ENCODE assay signal across 12 cellular contexts in the genomic region with DNA sequence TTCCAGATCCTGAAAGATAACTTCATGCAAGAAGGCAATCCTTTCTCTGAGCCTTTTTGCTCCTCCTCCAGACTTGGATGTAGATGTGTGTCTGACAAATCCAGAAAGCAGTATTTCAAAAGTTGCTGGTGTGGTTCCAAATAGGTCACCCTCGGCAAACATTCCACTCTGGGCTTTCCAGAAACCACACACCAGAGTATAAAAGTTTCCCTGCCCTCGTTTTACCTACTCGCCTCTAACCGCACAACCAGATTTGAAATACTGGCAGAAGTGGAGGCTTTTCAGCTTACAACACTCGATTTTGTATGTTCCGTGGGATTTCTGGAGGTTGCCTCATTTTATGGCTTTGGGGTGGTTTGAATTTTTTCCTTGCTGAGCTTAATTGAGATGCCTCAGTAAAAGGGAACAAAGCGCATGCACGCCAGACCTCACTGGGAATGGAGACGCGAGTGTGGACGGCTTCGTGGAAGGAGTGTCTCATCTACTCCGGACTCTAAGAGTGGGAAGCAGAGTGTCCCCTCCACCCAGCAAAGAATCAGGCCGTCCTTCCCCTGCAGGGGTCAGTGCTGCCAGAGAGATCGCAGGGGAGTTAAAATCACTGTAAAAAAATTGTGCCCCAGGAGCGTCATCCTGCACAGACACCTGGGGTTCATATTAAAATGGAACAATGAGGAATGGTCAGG. TPM values are rescaled to one million over a fixed set of nuclear protein-coding genes. Genes with fewer than 3 reads are reported as not detected.
DNase-seq lines count a peak whose midpoint lies in the region; ATAC-seq and TF ChIP-seq lines count a peak whose summit lies in the region.
"Had no signal": no experiment of that assay in that cellular context is flagged by ENCODE, and none has a peak within 500 bp of the region (broad histone marks: within the 10 kb centered on the region; RNA-seq: fewer than 3 reads in every experiment).

No MANE protein-coding gene starts in this region.

- no peak overlapping the region for H3K27ac Mint-ChIP-seq in immature natural killer cell

- no peak for TF ChIP-seq EP300 in esophagus muscularis mucosa (IDR thresholded peaks at IDR 0.05)

- H3K4me1 ChIP-seq in ACC112 (ENCODE audit: control insufficient read depth, insufficient read depth, low read length, unreplicated experiment) = peaks cover 11% of the 10 kb centered on the region
- peaks cover 34% of the 10 kb centered on the region for H3K4me1 ChIP-seq in PC-3 (ENCODE audit: insufficient read depth, low read length)
- peaks cover 18 to 30% (median 27%) of the 10 kb centered on the region in 4 donors for H3K4me1 ChIP-seq in esophagus muscularis mucosa
- H3K4me1 ChIP-seq in OCI-LY7 (ENCODE audit: insufficient read depth, low read length, poor library complexity, severe bottlenecking) = no peaks in the 10 kb centered on the region
- H3K4me1 ChIP-seq: BLaER1 had no signal

- POLR2A ChIA-PET in PC-3 (lab: Charles Lee; ENCODE audit: unreplicated experiment) = no interaction called here
- POLR2A ChIA-PET in OCI-LY7 (lab: Charles Lee) = no interaction called here

- ATAC-seq in PC-3 = peak; percentile 66

- peak; percentile 90 for DNase-seq in PC-3
- DNase-seq in esophagus muscularis mucosa (ENCODE audit: extremely low spot score) = no peak
- peak; percentile 83 for DNase-seq in myocyte (ENCODE audit: low read depth)
- no peak for DNase-seq in OCI-LY7 (ENCODE audit: low spot score)
- no peak for DNase-seq in immature natural killer cell
- DNase-seq in GDM1 (lab: John Stamatoyannopoulos, UW) = no peak
- no peak for DNase-seq in NCI-H82 (lab: John Stamatoyannopoulos, UW)
- DNase-seq: activated gamma-delta T cell treated with Interleukin-2 at 50 U/mL for 16 hours, NCI-H446 had no signal

- no peak for TF ChIP-seq CTCF in PC-3 (conservative IDR thresholded peaks at IDR 0.05; ENCODE audit: low read depth, low read length)
- TF ChIP-seq CTCF in esophagus muscularis mucosa (IDR thresholded peaks at IDR 0.05) = no peak
- no peak for TF ChIP-seq CTCF in OCI-LY7 (conservative IDR thresholded peaks at IDR 0.05; ENCODE audit: low read length)

- H2AFZ ChIP-seq in ACC112 (ENCODE audit: low read length, unreplicated experiment) (no peak overlapping the region), PC-3 (ENCODE audit: low read length) (no peak overlapping the region), OCI-LY7 (ENCODE audit: low read length) (no peak overlapping the region)

- H3K9me3 ChIP-seq in PC-3 (ENCODE audit: low read length) (no peaks in the 10 kb centered on the region), esophagus muscularis mucosa (no peaks in the 10 kb centered on the region), OCI-LY7 (ENCODE audit: low read length) (no peaks in the 10 kb centered on the region)
- H3K9me3 ChIP-seq: BLaER1 had no signal

- H3K27ac ChIP-seq in ACC112 (ENCODE audit: low read depth, low read length) (no peak overlapping the region), PC-3 (ENCODE audit: low read length) (peak overlapping the region; percentile 33), esophagus muscularis mucosa (replicated peaks in 1 of 4) (peak overlapping the region in 3 of 4 donors; percentile 34 to 62 (median 40)), OCI-LY7 (ENCODE audit: low read depth, low read length, poor library complexity, severe bottlenecking) (no peak overlapping the region)
- H3K27ac ChIP-seq: BLaER1, HL-60 had no signal

- no peaks in the 10 kb centered on the region for H3K36me3 Mint-ChIP-seq in immature natural killer cell

- intact Hi-C loops in PC-3 (cut with micrococcal nuclease) (no loop called here), esophagus muscularis mucosa (cut with DNase I) (no loop called here), OCI-LY7 (cut with micrococcal nuclease; ENCODE audit: unreplicated experiment) (no loop called here)

- H3K36me3 ChIP-seq in ACC112 (ENCODE audit: insufficient read depth, low read length) (no peaks in the 10 kb centered on the region), PC-3 (ENCODE audit: low read depth, low read length) (no peaks in the 10 kb centered on the region; the same call in none of the 2 replicates), esophagus muscularis mucosa (no peaks in the 10 kb centered on the region), OCI-LY7 (ENCODE audit: insufficient read depth, low read length) (no peaks in the 10 kb centered on the region)
- H3K36me3 ChIP-seq: BLaER1 had no signal

- H3K27me3 ChIP-seq in ACC112 (ENCODE audit: insufficient read depth, low read length) (no peaks in the 10 kb centered on the region), PC-3 (ENCODE audit: low read length) (no peaks in the 10 kb centered on the region), esophagus muscularis mucosa (no peaks in the 10 kb centered on the region)
- H3K27me3 ChIP-seq: BLaER1 had no signal

- no peaks in the 10 kb centered on the region for H3K4me1 Mint-ChIP-seq in immature natural killer cell

- H3K79me2 ChIP-seq in ACC112 (ENCODE audit: control insufficient read depth, insufficient read depth, low read length, unreplicated experiment) (no peaks in the 10 kb centered on the region), PC-3 (ENCODE audit: low read length) (no peaks in the 10 kb centered on the region), OCI-LY7 (ENCODE audit: insufficient read depth, low read depth, low read length) (no peaks in the 10 kb centered on the region)

- peak overlapping the region; percentile 31; the same call in 1 of the 2 replicates for H3K4me3 ChIP-seq in ACC112 (ENCODE audit: low read depth, low read length)
- H3K4me3 ChIP-seq in PC-3 (ENCODE audit: low read length) = no peak overlapping the region
- H3K4me3 ChIP-seq in esophagus muscularis mucosa = peak overlapping the region in 1 of 4 donors; percentile 23
- no peak overlapping the region for H3K4me3 ChIP-seq in OCI-LY7 (ENCODE audit: low read depth, low read length, poor library complexity, severe bottlenecking)
- H3K4me3 ChIP-seq: BLaER1 had no signal

- CTCF ChIA-PET in PC-3 (lab: Charles Lee) (no interaction called here), OCI-LY7 (lab: Charles Lee; ENCODE audit: unreplicated experiment) (no interaction called here)

- no peak overlapping the region for H3K4me3 Mint-ChIP-seq in immature natural killer cell

- no peaks in the 10 kb centered on the region for H3F3A ChIP-seq in PC-3 (ENCODE audit: low read length, unreplicated experiment)

- H3K27me3 Mint-ChIP-seq in immature natural killer cell (ENCODE audit: low read depth in 3 of 3) = peaks cover 1 to 4% (median 2%) of the 10 kb centered on the region in 3 donors

- H3K9ac ChIP-seq in PC-3 (ENCODE audit: low read length) = no peak overlapping the region
- H3K9ac ChIP-seq: BLaER1 had no signal

- TF ChIP-seq POLR2A in esophagus muscularis mucosa (IDR thresholded peaks at IDR 0.05; ENCODE audit: low read depth) = no peak

- H4K20me1 ChIP-seq in PC-3 (ENCODE audit: low read length) (no peaks in the 10 kb centered on the region), OCI-LY7 (ENCODE audit: insufficient read depth, low read length) (no peaks in the 10 kb centered on the region)
- H4K20me1 ChIP-seq: BLaER1 had no signal

- peaks cover 0 to 2% (median 0%) of the 10 kb centered on the region in 6 donors for H3K9me3 Mint-ChIP-seq in immature natural killer cell

- 55% methylated on average over 16 of the region's 16 CpGs for WGBS in esophagus muscularis mucosa

- BruUV-seq in PC-3 (replicated peaks; lab: Mats Ljungman, UMichigan) = no TSS peak
- no TSS peak for BruUV-seq in OCI-LY7 (replicated peaks; lab: Mats Ljungman, UMichigan)

- H3K9me2 ChIP-seq in PC-3 (replicated peaks; ENCODE audit: low read length) (no peaks in the 10 kb centered on the region), OCI-LY7 (ENCODE audit: insufficient read depth, low read length) (no peaks in the 10 kb centered on the region)

- H3K4me2 ChIP-seq in PC-3 (ENCODE audit: low read length) (peak overlapping the region; percentile 61), OCI-LY7 (ENCODE audit: low read length) (no peak overlapping the region)
- H3K4me2 ChIP-seq: BLaER1 had no signal

RNA-seq across cellular contexts. Expression of a gene that starts 44.0 kb away (rescaled TPM):
- total RNA-seq in PC-3 (2014; rRNA removed) (638 and 756 TPM in 2 replicates), esophagus muscularis mucosa (1,000 to 10,000 TPM in 3 of 4 donors, 100 to 1,000 TPM in 1; 645 to 2,101 (median 1,206) TPM), myocyte (637 and 797 TPM in 2 replicates), OCI-LY7 (2022) (1,220 and 1,348 TPM in 2 replicates)
- 2,509 TPM for polyA plus RNA-seq in myocyte (2012)
- total RNA-seq in OCI-LY7 (2014; rRNA removed; shearing (Covaris generic)) = 1,977 and 1,991 TPM in 2 replicates
- 1,000 to 10,000 TPM; 2,160 to 4,376 (median 2,775) TPM for polyA plus RNA-seq in immature natural killer cell

Comparison
In these comparisons a context has a peak if more than half of its experiments do, and no peak if none do; other contexts are left out.
1. H3K27ac ChIP-seq: peak in PC-3 (single experiment) and esophagus muscularis mucosa (3 of 4); none in ACC112 (single experiment) and OCI-LY7 (single experiment).
2. DNase-seq: peak in PC-3 (single experiment) and myocyte (single experiment); none in esophagus muscularis mucosa (single experiment), OCI-LY7 (single experiment), immature natural killer cell (0 of 3), GDM1 (single experiment) and NCI-H82 (single experiment).